ENCODE assay signal across 8 cellular contexts in genomic region chr4:98939892-98940298, GRCh38. TPM values are rescaled to one million over a fixed set of nuclear protein-coding genes. Genes with fewer than 3 reads are reported as not detected.
A peak's percentile ranks its signal among the peaks of the same experiment; 100 is the strongest.
DNase-seq lines count a peak whose midpoint lies in the region; ATAC-seq and TF ChIP-seq lines count a peak whose summit lies in the region.

No MANE protein-coding gene starts in this region.

- H3K27me3 Mint-ChIP-seq in T-helper 17 cell = no peaks in the 10 kb centered on the region

- H3K4me1 Mint-ChIP-seq in T-helper 17 cell = peaks cover 10% of the 10 kb centered on the region

- ATAC-seq in HG03558 (IDR thresholded peaks at IDR 0.05; ENCODE audit: extremely low read depth, unreplicated experiment) (peak; percentile 41), T-helper 17 cell (peak; percentile 59), foreskin keratinocyte (peak; percentile 62), psoas muscle (peak in 1 of 4 donors; percentile 68), HG02970 (IDR thresholded peaks at IDR 0.05; ENCODE audit: low FRiP score, unreplicated experiment) (no peak), GM21515 (IDR thresholded peaks at IDR 0.05; ENCODE audit: unreplicated experiment) (no peak)

- H3K36me3 Mint-ChIP-seq in T-helper 17 cell (ENCODE audit: low read depth) = no peaks in the 10 kb centered on the region

- no peak overlapping the region for H3K27ac ChIP-seq in foreskin keratinocyte
- H3K27ac ChIP-seq in psoas muscle = no peak overlapping the region

- no peak overlapping the region for H3K27ac Mint-ChIP-seq in T-helper 17 cell

- DNase-seq in Ammon's horn (ENCODE audit: low spot score) (peak; percentile 53), T-helper 17 cell (no peak), foreskin keratinocyte (peak in 1 of 2 donors; percentile 57), psoas muscle (no peak)

- TF ChIP-seq CTCF in GM12874 (IDR thresholded peaks at IDR 0.05; ENCODE audit: insufficient read depth, low read depth, low read length) (peak; percentile 61), foreskin keratinocyte (conservative IDR thresholded peaks at IDR 0.05) (peak; percentile 83), psoas muscle (IDR thresholded peaks at IDR 0.05) (peak; percentile 68)

- intact Hi-C loops in psoas muscle (cut with DNase I) = loop anchor here in 1 of 2 donors (10.0 kb wide), 2 partner anchors 115 to 145 kb away; partner anchors contain the start of gene ADH5

- H3K4me3 Mint-ChIP-seq in T-helper 17 cell = no peak overlapping the region

- no peak overlapping the region for H3K4me3 ChIP-seq in psoas muscle

- no peaks in the 10 kb centered on the region for H3K9me3 ChIP-seq in T-helper 17 cell (ENCODE audit: control insufficient read depth, low read length, poor library complexity, severe bottlenecking)
- H3K9me3 ChIP-seq in psoas muscle = no peaks in the 10 kb centered on the region

- WGBS in psoas muscle, 3 donors = 44 to 46% (median 45%) methylated on average over 2 of the region's 2 CpGs

- H3K36me3 ChIP-seq in psoas muscle (ENCODE audit: insufficient read depth in 1 of 2, low read depth in 1 of 2) = no peaks in the 10 kb centered on the region

- H3K27me3 ChIP-seq in foreskin keratinocyte (no peaks in the 10 kb centered on the region), psoas muscle (ENCODE audit: insufficient read depth in 3 of 3, low read length in 2 of 3) (no peaks in the 10 kb centered on the region)

- peaks cover 10% of the 10 kb centered on the region for H3K4me1 ChIP-seq in foreskin keratinocyte
- H3K4me1 ChIP-seq in psoas muscle = no peaks in the 10 kb centered on the region

RNA-seq across cellular contexts. Expression of gene EIF4E, which starts 11.0 kb away (rescaled TPM):
- total RNA-seq in T-helper 17 cell = 10 to 100 TPM; 50.5 to 51.1 TPM
- 176 and 190 TPM in 2 replicates for total RNA-seq in foreskin keratinocyte
- 39.3 and 56.1 TPM in 2 replicates for polyA plus RNA-seq in foreskin keratinocyte
- 10 to 100 TPM; 47.7 to 71.2 (median 60.5) TPM for total RNA-seq in psoas muscle
- 10 to 100 TPM; 37.1 to 94.7 (median 88.4) TPM for polyA plus RNA-seq in psoas muscle

RNA-seq across cellular contexts. Expression of gene METAP1, which starts 55.6 kb away (rescaled TPM):
- 10 to 100 TPM; 37.2 to 40.1 TPM for total RNA-seq in T-helper 17 cell
- total RNA-seq in foreskin keratinocyte = 85.2 and 104 TPM in 2 replicates
- polyA plus RNA-seq in foreskin keratinocyte = 39.5 and 49.5 TPM in 2 replicates
- 10 to 100 TPM; 18.2 to 36.9 (median 30.0) TPM for total RNA-seq in psoas muscle
- polyA plus RNA-seq in psoas muscle = 10 to 100 TPM; 17.1 to 26.4 (median 23.4) TPM

Comparison
In these comparisons a context has a peak if more than half of its experiments do, and no peak if none do; other contexts are left out.
1. ATAC-seq: peak in HG03558 (single experiment), T-helper 17 cell (single experiment) and foreskin keratinocyte (single experiment); none in HG02970 (single experiment) and GM21515 (single experiment).
2. Peak in every context shown above with its lines, with median percentiles within 50 percentile points of each other: CTCF ChIP-seq.